21 cellular contexts compared by ENCODE assay signal in the genomic region with DNA sequence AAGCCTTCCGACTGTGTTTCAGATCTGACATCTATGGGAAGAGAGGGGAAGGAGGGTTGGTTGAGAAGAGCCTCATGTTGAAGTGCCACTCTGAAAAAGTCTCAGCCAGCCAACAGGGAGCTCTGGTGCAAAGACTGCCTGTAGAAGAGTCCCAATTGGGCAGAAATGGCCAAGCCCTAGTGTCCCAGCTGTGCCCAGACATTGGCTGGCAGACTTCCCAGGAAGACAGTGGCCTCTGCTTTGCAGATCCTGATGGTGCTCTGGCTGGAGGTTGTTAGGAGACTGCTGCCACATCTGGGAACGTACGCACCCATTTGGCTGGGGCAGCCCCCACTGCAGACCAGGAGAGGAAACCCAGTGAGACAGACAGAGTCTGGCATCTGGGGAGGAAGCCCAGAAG. TPM values are rescaled to one million over a fixed set of nuclear protein-coding genes. Genes with fewer than 3 reads are reported as not detected.
DNase-seq lines count a peak whose midpoint lies in the region; ATAC-seq and TF ChIP-seq lines count a peak whose summit lies in the region.
"Had no signal": no experiment of that assay in that cellular context is flagged by ENCODE, and none has a peak within 500 bp of the region (broad histone marks: within the 10 kb centered on the region; RNA-seq: fewer than 3 reads in every experiment).

No MANE protein-coding gene starts in this region.

- no peaks in the 10 kb centered on the region for H3K4me1 Mint-ChIP-seq in natural killer cell treated with Interleukin-12 subunit alpha and Interleukin-12 subunit beta and Interleukin-15 and Interleukin-18, amount 100 ng/mL, for 72 hours (ENCODE audit: low read depth in 2 of 2)
- H3K4me1 Mint-ChIP-seq in natural killer cell, result no peaks in the 10 kb centered on the region
- H3K4me1 Mint-ChIP-seq: CD14-positive monocyte had no signal

- TF ChIP-seq CTCF in natural killer cell (IDR thresholded peaks at IDR 0.05) (no peak), esophagus squamous epithelium (IDR thresholded peaks at IDR 0.05) (no peak)

- H3K27ac ChIP-seq in esophagus squamous epithelium (peak overlapping the region in 3 of 4 donors; percentile 70 to 74 (median 73)), neuronal stem cell (replicated peaks; ENCODE audit: low read length) (no peak overlapping the region)
- H3K27ac ChIP-seq: spleen had no signal

- no peak overlapping the region for H2BK12ac ChIP-seq in neuronal stem cell (ENCODE audit: low read length)

- H3K23ac ChIP-seq in neuronal stem cell (ENCODE audit: low read depth, low read length, poor library complexity), result no peak overlapping the region

- peaks cover 0 to 5% of the 10 kb centered on the region in 2 donors for H3K27me3 Mint-ChIP-seq in natural killer cell treated with Interleukin-12 subunit alpha and Interleukin-12 subunit beta and Interleukin-15 and Interleukin-18, amount 100 ng/mL, for 72 hours
- H3K27me3 Mint-ChIP-seq in natural killer cell (ENCODE audit: low read depth in 2 of 2), result peaks cover 2 to 14% of the 10 kb centered on the region in 2 donors

- H3K18ac ChIP-seq in neuronal stem cell (ENCODE audit: low read length), result no peak overlapping the region

- peak overlapping the region; percentile 8 for H2AK5ac ChIP-seq in neuronal stem cell (ENCODE audit: low read depth, low read length)

- no peak for TF ChIP-seq POLR2A in esophagus squamous epithelium (IDR thresholded peaks at IDR 0.05)

- no peak overlapping the region for H2BK5ac ChIP-seq in neuronal stem cell (ENCODE audit: low read length)

- no peaks in the 10 kb centered on the region for H3K9me3 Mint-ChIP-seq in natural killer cell treated with Interleukin-12 subunit alpha and Interleukin-12 subunit beta and Interleukin-15 and Interleukin-18, amount 100 ng/mL, for 72 hours
- no peaks in the 10 kb centered on the region for H3K9me3 Mint-ChIP-seq in natural killer cell
- H3K9me3 Mint-ChIP-seq: activated CD4-positive, alpha-beta memory T cell treated with anti-CD3 and anti-CD28 coated beads, Interleukin-2, amount 10 ng/mL, durations not matched to agents 7 days and 5 days had no signal

- no peak overlapping the region for H4K8ac ChIP-seq in neuronal stem cell (ENCODE audit: low read depth, low read length)

- no peak for ATAC-seq in natural killer cell treated with Interleukin-12 subunit alpha and Interleukin-12 subunit beta and Interleukin-15 and Interleukin-18, amount 100 ng/mL, for 72 hours
- ATAC-seq in natural killer cell, result no peak
- ATAC-seq: K562 had no signal

- 77 to 79% methylated on average over 3 of the region's 3 CpGs for WGBS in esophagus squamous epithelium, 2 donors
- WGBS in neuronal stem cell (ENCODE audit: extremely low coverage in 2 of 2, insufficient read length in 2 of 2, insufficient replicate concordance in 1 of 2), 2 donors, result no CpG with 5 or more reads among the region's 3 CpGs

- intact Hi-C loops in natural killer cell (cut with micrococcal nuclease), result no loop called here
- intact Hi-C loops in esophagus squamous epithelium (cut with DNase I), result no loop called here

- no peak overlapping the region for H2BK120ac ChIP-seq in neuronal stem cell (ENCODE audit: low read depth, low read length)

- no peak overlapping the region for H3K9ac ChIP-seq in neuronal stem cell (ENCODE audit: low read depth, low read length, poor library complexity)

- no peak overlapping the region for H3K14ac ChIP-seq in neuronal stem cell (ENCODE audit: low read length)

- no peak overlapping the region for H3K27ac Mint-ChIP-seq in natural killer cell treated with Interleukin-12 subunit alpha and Interleukin-12 subunit beta and Interleukin-15 and Interleukin-18, amount 100 ng/mL, for 72 hours
- H3K27ac Mint-ChIP-seq in natural killer cell, result no peak overlapping the region
- H3K27ac Mint-ChIP-seq: activated CD4-positive, alpha-beta memory T cell treated with anti-CD3 and anti-CD28 coated beads, Interleukin-2, amount 10 ng/mL, durations not matched to agents 7 days and 5 days; brain; CD14-positive monocyte; nephron progenitor cell had no signal

- H3K4me1 ChIP-seq in esophagus squamous epithelium, result peaks cover 23 to 54% (median 23%) of the 10 kb centered on the region in 3 donors
- H3K4me1 ChIP-seq in neuronal stem cell (ENCODE audit: control insufficient read depth in 2 of 2, insufficient read depth in 1 of 2, low read depth in 1 of 2, low read length in 2 of 2), result peaks cover 15 to 18% of the 10 kb centered on the region in 2 donors

- H3K36me3 Mint-ChIP-seq in natural killer cell treated with Interleukin-12 subunit alpha and Interleukin-12 subunit beta and Interleukin-15 and Interleukin-18, amount 100 ng/mL, for 72 hours, result peaks cover 6% of the 10 kb centered on the region
- H3K36me3 Mint-ChIP-seq in natural killer cell, result no peaks in the 10 kb centered on the region
- H3K36me3 Mint-ChIP-seq: brain, CD14-positive monocyte had no signal

- no peaks in the 10 kb centered on the region for H3K36me3 ChIP-seq in esophagus squamous epithelium
- peaks cover 0 to 3% of the 10 kb centered on the region in 2 donors for H3K36me3 ChIP-seq in neuronal stem cell (replicated peaks in 1 of 2; ENCODE audit: control insufficient read depth in 2 of 2, insufficient read depth in 2 of 2, low read length in 2 of 2)
- H3K36me3 ChIP-seq: MG63, spleen had no signal

- H4K91ac ChIP-seq in neuronal stem cell (ENCODE audit: low read depth, low read length, poor library complexity), result no peak overlapping the region

- no peak overlapping the region for H2AFZ ChIP-seq in neuronal stem cell (ENCODE audit: low read length)

- no peak overlapping the region for H2BK15ac ChIP-seq in neuronal stem cell (ENCODE audit: low read length)

- H3K4ac ChIP-seq in neuronal stem cell (ENCODE audit: low read length), result no peak overlapping the region

- H3K27me3 ChIP-seq in esophagus squamous epithelium, result peaks cover 0 to 14% (median 0%) of the 10 kb centered on the region in 4 donors
- peaks cover 0 to 8% (median 0%) of the 10 kb centered on the region in 3 experiments for H3K27me3 ChIP-seq in neuronal stem cell (ENCODE audit: control insufficient read depth in 3 of 3, insufficient read depth in 3 of 3, low read depth in 1 of 3, low read length in 3 of 3)
- H3K27me3 ChIP-seq: MG63 had no signal

- H3K9me3 ChIP-seq in esophagus squamous epithelium, result no peaks in the 10 kb centered on the region
- peaks cover 2 to 15% of the 10 kb centered on the region in 2 donors for H3K9me3 ChIP-seq in neuronal stem cell (replicated peaks in 1 of 2; ENCODE audit: control insufficient read depth in 2 of 2, insufficient read depth in 1 of 2, low read depth in 1 of 2, low read length in 2 of 2)
- H3K9me3 ChIP-seq: MG63 had no signal

- peak; percentile 42 for DNase-seq in natural killer cell treated with Interleukin-12 subunit alpha and Interleukin-12 subunit beta and Interleukin-15 and Interleukin-18, amount 100 ng/mL, for 72 hours (ENCODE audit: low spot score)
- DNase-seq in natural killer cell, result no peak
- DNase-seq in esophagus squamous epithelium (lab: John Stamatoyannopoulos, UW), result no peak
- no peak for DNase-seq in neuronal stem cell (ENCODE audit: low spot score)
- DNase-seq in GM19240 (ENCODE audit: insufficient read length, low spot score), result no peak
- DNase-seq in stimulated activated CD4-positive, alpha-beta T cell treated with anti-CD3 and anti-CD28 coated beads, Interleukin-4, amount 100 ng/mL, for 4 hours, result no peak
- DNase-seq in activated naive CD4-positive, alpha-beta T cell treated with anti-CD3 and anti-CD28 coated beads, Interleukin-2, amount 50 U/mL, for 16 hours, result no peak
- DNase-seq: activated CD4-positive, alpha-beta memory T cell treated with anti-CD3 and anti-CD28 coated beads, Interleukin-2, amount 10 ng/mL, durations not matched to agents 7 days and 5 days; activated CD4-positive, CD25-positive, alpha-beta regulatory T cell; activated gamma-delta T cell; effector CD8-positive, alpha-beta T cell; H7; MG63; NCI-H1417; NCI-H526 treated with DMSO at 0.1 percent for 48 hours; nephron progenitor cell; spleen had no signal

- peaks cover 8% of the 10 kb centered on the region for H3K79me1 ChIP-seq in neuronal stem cell (ENCODE audit: low read depth, low read length)

- no peak overlapping the region for H3K4me3 Mint-ChIP-seq in natural killer cell treated with Interleukin-12 subunit alpha and Interleukin-12 subunit beta and Interleukin-15 and Interleukin-18, amount 100 ng/mL, for 72 hours
- H3K4me3 Mint-ChIP-seq in natural killer cell, result no peak overlapping the region
- H3K4me3 Mint-ChIP-seq: activated CD4-positive, alpha-beta memory T cell treated with anti-CD3 and anti-CD28 coated beads, Interleukin-2, amount 10 ng/mL, durations not matched to agents 7 days and 5 days; brain; CD14-positive monocyte; nephron progenitor cell had no signal

- H3K4me3 ChIP-seq in esophagus squamous epithelium (no peak overlapping the region), neuronal stem cell (ENCODE audit: low read length in 2 of 2) (no peak overlapping the region)
- H3K4me3 ChIP-seq: K562, MG63, spleen had no signal

- H3K4me2 ChIP-seq in neuronal stem cell (ENCODE audit: insufficient read depth, low read length, poor library complexity, severe bottlenecking), result no peak overlapping the region

RNA-seq across cellular contexts. Expression of gene PLA2G3, which starts 3.2 kb away (rescaled TPM):
- not detected for total RNA-seq in natural killer cell treated with Interleukin-12 subunit alpha and Interleukin-12 subunit beta and Interleukin-15 and Interleukin-18, amount 100 ng/mL, for 72 hours
- total RNA-seq in natural killer cell, result not detected
- 10 to 100 TPM in 1 of 4 donors, 1 to 10 TPM in 3; 5.0 to 27.0 (median 7.8) TPM for total RNA-seq in esophagus squamous epithelium
- polyA plus RNA-seq in neuronal stem cell (2013, experiment 1 of 2), result 12.3 TPM
- polyA plus RNA-seq in neuronal stem cell (2013, experiment 2 of 2), result 11.3 TPM
- total RNA-seq: activated CD4-positive, alpha-beta memory T cell treated with anti-CD3 and anti-CD28 coated beads, Interleukin-2, amount 10 ng/mL, durations not matched to agents 7 days and 5 days; spleen; ureter had no signal
- polyA plus RNA-seq: CD14-positive monocyte, spleen had no signal

RNA-seq across cellular contexts. Expression of gene RNF185, which starts 16.4 kb away (rescaled TPM):
- total RNA-seq in natural killer cell treated with Interleukin-12 subunit alpha and Interleukin-12 subunit beta and Interleukin-15 and Interleukin-18, amount 100 ng/mL, for 72 hours, result 10 to 100 TPM; 22.1 to 31.2 TPM
- total RNA-seq in natural killer cell (10 to 100 TPM; 12.4 to 15.0 (median 13.2) TPM), esophagus squamous epithelium (10 to 100 TPM; 20.1 to 34.0 (median 27.5) TPM)
- polyA plus RNA-seq in neuronal stem cell (2013, experiment 1 of 2), result 18.5 TPM
- 18.0 TPM for polyA plus RNA-seq in neuronal stem cell (2013, experiment 2 of 2)

RNA-seq across cellular contexts. Expression of gene INPP5J, which starts 20.8 kb away (rescaled TPM):
- total RNA-seq in natural killer cell treated with Interleukin-12 subunit alpha and Interleukin-12 subunit beta and Interleukin-15 and Interleukin-18, amount 100 ng/mL, for 72 hours, result under 1 TPM in 1 of 2 donors, not detected in 1; 0.19 TPM
- total RNA-seq in natural killer cell (not detected), esophagus squamous epithelium (1 to 10 TPM in 2 of 4 donors, under 1 TPM in 2; 0.22 to 2.4 (median 0.84) TPM)
- polyA plus RNA-seq in neuronal stem cell (2013, experiment 1 of 2), result 4.8 TPM
- 4.6 TPM for polyA plus RNA-seq in neuronal stem cell (2013, experiment 2 of 2)
- total RNA-seq: activated CD4-positive, alpha-beta memory T cell treated with anti-CD3 and anti-CD28 coated beads, Interleukin-2, amount 10 ng/mL, durations not matched to agents 7 days and 5 days had no signal
- polyA plus RNA-seq: CD14-positive monocyte had no signal

RNA-seq across cellular contexts. Expression of gene SELENOM, which starts 36.2 kb away (rescaled TPM):
- total RNA-seq in natural killer cell treated with Interleukin-12 subunit alpha and Interleukin-12 subunit beta and Interleukin-15 and Interleukin-18, amount 100 ng/mL, for 72 hours, result 1 to 10 TPM; 4.4 to 6.0 TPM
- 10 to 100 TPM in 2 of 3 donors, 1 to 10 TPM in 1; 8.1 to 14.0 (median 10.6) TPM for total RNA-seq in natural killer cell
- 100 to 1,000 TPM in 2 of 4 donors, 10 to 100 TPM in 2; 13.3 to 291 (median 67.6) TPM for total RNA-seq in esophagus squamous epithelium
- polyA plus RNA-seq in neuronal stem cell (2013, experiment 1 of 2), result 44.6 TPM
- 40.6 TPM for polyA plus RNA-seq in neuronal stem cell (2013, experiment 2 of 2)

Comparison
In these comparisons a context has a peak if more than half of its experiments do, and no peak if none do; other contexts are left out.
1. RNA of gene PLA2G3, which starts 3.2 kb away (total RNA-seq): 5.0 to 27.0 TPM in esophagus squamous epithelium; not detected in natural killer cell treated with Interleukin-12 subunit alpha and Interleukin-12 subunit beta and Interleukin-15 and Interleukin-18, amount 100 ng/mL, for 72 hours and not detected in natural killer cell; every median in the first group is over 4 times any median in the second.